In the genomic region with DNA sequence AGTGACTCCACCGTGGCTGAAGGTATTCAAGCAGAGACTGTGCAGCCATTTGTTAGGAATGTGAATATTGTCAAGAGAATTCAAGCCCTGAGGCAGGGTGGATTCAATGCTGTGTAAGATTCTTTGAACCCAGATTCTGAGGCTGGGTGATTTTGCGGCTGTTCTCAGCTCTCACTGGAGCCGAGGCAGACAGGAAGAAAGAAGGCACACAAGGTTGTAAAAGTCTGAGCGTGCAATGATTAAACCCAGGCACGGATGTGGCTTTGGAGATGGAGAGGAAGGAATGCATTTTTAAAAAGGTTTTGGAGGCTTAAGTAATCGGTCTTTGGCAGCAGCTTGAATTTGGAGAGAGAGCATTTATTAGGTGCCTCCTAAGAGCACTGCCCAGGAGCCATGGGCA, we compare ENCODE assay signal across 9 cellular contexts.
DNase-seq lines count a peak whose midpoint lies in the region; ATAC-seq and TF ChIP-seq lines count a peak whose summit lies in the region.
"Had no signal": no experiment of that assay in that cellular context is flagged by ENCODE, and none has a peak within 500 bp of the region (broad histone marks: within the 10 kb centered on the region; RNA-seq: fewer than 3 reads in every experiment).

No MANE protein-coding gene starts in this region.

- H3K79me2 ChIP-seq in GM23248 (ENCODE audit: insufficient read depth), result 0 out of 2 replicates have a peak, but pooled peaks cover 10% of the 10 kb centered on the region

- peaks cover 4% of the 10 kb centered on the region; the same call in 1 of the 2 replicates for H3K9me2 ChIP-seq in GM23248 (ENCODE audit: insufficient read depth)

- TF ChIP-seq CTCF in AG04449 (IDR thresholded peaks at IDR 0.05; ENCODE audit: insufficient read depth, low read length, missing control alignments) (no peak), kidney epithelial cell (IDR thresholded peaks at IDR 0.05; ENCODE audit: insufficient read depth, low read length, poor library complexity, severe bottlenecking) (no peak), GM10266 (IDR thresholded peaks at IDR 0.05; ENCODE audit: control insufficient read depth, insufficient read depth, low read depth, missing control alignments) (no peak)

- H3K4me2 ChIP-seq in GM23248 (ENCODE audit: unreplicated experiment), result peak overlapping the region; percentile 82

- POLR2A ChIA-PET in AG04449 (lab: Yijun Ruan, JAX), result interaction anchor here (1.0 kb wide), 1 partner anchor 258 kb away, joined by 7 read pairs; no protein-coding TSS in a partner anchor

- whole genome bisulfite sequencing in GM23248 (ENCODE audit: low coverage in 1 of 2, low lambda C conversion rate in 2 of 2, missing lambda C conversion rate in 2 of 2), 2 experiments, result 0 to 2% methylated on average over 6 of the region's 6 CpGs

- peaks cover 27% of the 10 kb centered on the region for H3F3A ChIP-seq in GM23248 (ENCODE audit: insufficient read depth)

- intact Hi-C loops in activated T-helper 1 cell treated with anti-CD3 and anti-CD28 coated beads, Interleukin-12 subunit alpha, Interleukin-12 subunit beta, Interleukin-2, Interleukin-4 antibody, amounts not matched to agents 30 ng/mL and 10 ng/mL and 1 ng/mL, durations not matched to agents 14 hours and 24 hours and 36 hours (cut with micrococcal nuclease), result loop anchor here (10.0 kb wide), 1 partner anchor 1045 kb away; the partner anchor contains the start of gene HSPH1

- H3K4me3 Mint-ChIP-seq in activated T-helper 1 cell treated with anti-CD3 and anti-CD28 coated beads, Interleukin-12 subunit alpha, Interleukin-12 subunit beta, Interleukin-2, Interleukin-4 antibody, amounts not matched to agents 30 ng/mL and 10 ng/mL and 1 ng/mL, durations not matched to agents 14 hours and 24 hours and 36 hours, result peak overlapping the region; percentile 38

- H3K27me3 ChIP-seq in GM23248 (replicated peaks; ENCODE audit: insufficient read depth), result no peaks in the 10 kb centered on the region
- H3K27me3 ChIP-seq in kidney epithelial cell (ENCODE audit: control insufficient read depth, insufficient read depth, low read length), result no peaks in the 10 kb centered on the region

- H3K36me3 ChIP-seq in GM23248 (ENCODE audit: low read depth) (no peaks in the 10 kb centered on the region), kidney epithelial cell (ENCODE audit: control insufficient read depth, insufficient read depth, low read length) (no peaks in the 10 kb centered on the region)

- H3K36me3 Mint-ChIP-seq in activated T-helper 1 cell treated with anti-CD3 and anti-CD28 coated beads, Interleukin-12 subunit alpha, Interleukin-12 subunit beta, Interleukin-2, Interleukin-4 antibody, amounts not matched to agents 30 ng/mL and 10 ng/mL and 1 ng/mL, durations not matched to agents 14 hours and 24 hours and 36 hours (ENCODE audit: low read depth), result peaks cover 1% of the 10 kb centered on the region

- no peaks in the 10 kb centered on the region for H3K9me3 Mint-ChIP-seq in activated T-helper 1 cell treated with anti-CD3 and anti-CD28 coated beads, Interleukin-12 subunit alpha, Interleukin-12 subunit beta, Interleukin-2, Interleukin-4 antibody, amounts not matched to agents 30 ng/mL and 10 ng/mL and 1 ng/mL, durations not matched to agents 14 hours and 24 hours and 36 hours

- H3K4me3 ChIP-seq in AG04449 (ENCODE audit: low read depth, low read length) (peak overlapping the region; percentile 35; the same call in 1 of the 2 replicates), GM23248 (peak overlapping the region; percentile 59), kidney epithelial cell (ENCODE audit: low read depth, low read length) (no peak overlapping the region)

- H3K9me3 ChIP-seq in GM23248 (ENCODE audit: low read depth), result no peaks in the 10 kb centered on the region

- in situ Hi-C loops in GM23248 (cut with MboI), result loop anchor here (5.0 to 25.0 kb wide), 4 partner anchors 182 to 605 kb away; no protein-coding TSS in a partner anchor

- ATAC-seq in GM18520 (IDR thresholded peaks at IDR 0.05; ENCODE audit: unreplicated experiment), result no peak

- peak overlapping the region; percentile 32 for H3K27ac Mint-ChIP-seq in activated T-helper 1 cell treated with anti-CD3 and anti-CD28 coated beads, Interleukin-12 subunit alpha, Interleukin-12 subunit beta, Interleukin-2, Interleukin-4 antibody, amounts not matched to agents 30 ng/mL and 10 ng/mL and 1 ng/mL, durations not matched to agents 14 hours and 24 hours and 36 hours

- H2AFZ ChIP-seq in GM23248, result peak overlapping the region; percentile 66

- H3K4me1 Mint-ChIP-seq in activated T-helper 1 cell treated with anti-CD3 and anti-CD28 coated beads, Interleukin-12 subunit alpha, Interleukin-12 subunit beta, Interleukin-2, Interleukin-4 antibody, amounts not matched to agents 30 ng/mL and 10 ng/mL and 1 ng/mL, durations not matched to agents 14 hours and 24 hours and 36 hours (ENCODE audit: low read depth), result peaks cover 44% of the 10 kb centered on the region

- peaks cover 38% of the 10 kb centered on the region for H3K4me1 ChIP-seq in GM23248 (ENCODE audit: insufficient read depth)

- H3K27me3 Mint-ChIP-seq in activated T-helper 1 cell treated with anti-CD3 and anti-CD28 coated beads, Interleukin-12 subunit alpha, Interleukin-12 subunit beta, Interleukin-2, Interleukin-4 antibody, amounts not matched to agents 30 ng/mL and 10 ng/mL and 1 ng/mL, durations not matched to agents 14 hours and 24 hours and 36 hours (ENCODE audit: insufficient read depth), result peaks cover 14% of the 10 kb centered on the region

- H3K27ac ChIP-seq in GM23248, result peak overlapping the region; percentile 69

- H4K20me1 ChIP-seq in GM23248 (ENCODE audit: insufficient read depth), result no peaks in the 10 kb centered on the region

- DNase-seq in AG04449 (ENCODE audit: low read depth, low spot score) (peak; percentile 70), GM23248 (peak; percentile 89), kidney epithelial cell (ENCODE audit: low read depth) (peak; percentile 48), GM10266 (ENCODE audit: extremely low spot score) (no peak), HK-2 (ENCODE audit: unreplicated experiment) (no peak), NCI-H774 (lab: John Stamatoyannopoulos, UW) (no peak)
- DNase-seq in activated T-helper 1 cell treated with anti-CD3 and anti-CD28 coated beads, Interleukin-12 subunit alpha, Interleukin-12 subunit beta, Interleukin-2, Interleukin-4 antibody, amounts not matched to agents 30 ng/mL and 10 ng/mL and 1 ng/mL, durations not matched to agents 14 hours and 24 hours and 36 hours (ENCODE audit: low spot score), result peak; percentile 43
- DNase-seq: erythroblast had no signal

- CTCF ChIA-PET in AG04449 (lab: Yijun Ruan, JAX), result interaction anchor here (0.9 to 8.7 kb wide), 8 partner anchors 13 to 348 kb away, joined by 3 to 101 read pairs (median 8); no protein-coding TSS in a partner anchor

- H3K9ac ChIP-seq in GM23248, result peak overlapping the region; percentile 22

Comparison
In these comparisons a context has a peak if more than half of its experiments do, and no peak if none do; other contexts are left out.
1. DNase-seq: peak in AG04449 (single experiment), GM23248 (single experiment), activated T-helper 1 cell treated with anti-CD3 and anti-CD28 coated beads, Interleukin-12 subunit alpha, Interleukin-12 subunit beta, Interleukin-2, Interleukin-4 antibody, amounts not matched to agents 30 ng/mL and 10 ng/mL and 1 ng/mL, durations not matched to agents 14 hours and 24 hours and 36 hours (single experiment) and kidney epithelial cell (single experiment); none in GM10266 (single experiment), HK-2 (single experiment) and NCI-H774 (single experiment).